ENCODE assay signal across 12 cellular contexts in genomic region chr7:36949711-36950600, GRCh38.
DNase-seq lines count a peak whose midpoint lies in the region; ATAC-seq and TF ChIP-seq lines count a peak whose summit lies in the region.
"Had no signal": no experiment of that assay in that cellular context is flagged by ENCODE, and none has a peak within 500 bp of the region (broad histone marks: within the 10 kb centered on the region; RNA-seq: fewer than 3 reads in every experiment).

No MANE protein-coding gene starts in this region.

- no peak overlapping the region for H4K5ac ChIP-seq in IMR-90 (ENCODE audit: low read depth, low read length)

- no peaks in the 10 kb centered on the region for H3K27me3 ChIP-seq in IMR-90 (ENCODE audit: control insufficient read depth, insufficient read depth, low read length)
- H3K27me3 ChIP-seq: breast epithelium had no signal

- peaks cover 25% of the 10 kb centered on the region for H3K4me1 Mint-ChIP-seq in stimulated activated effector memory CD8-positive, alpha-beta T cell treated with anti-CD3 and anti-CD28 coated beads, Interleukin-12 subunit alpha, Interleukin-12 subunit beta, amount 100 ng/mL, for 72 hours

- no peak overlapping the region for H2AK9ac ChIP-seq in IMR-90 (replicated peaks; ENCODE audit: low read depth, low read length, poor library complexity)

- WGBS in IMR-90 (ENCODE audit: extremely low coverage in 2 of 2, insufficient read length in 1 of 2), 2 experiments, result 40% methylated on average over 3 of the region's 8 CpGs; no CpG with 5 or more reads in 1 of the 2 experiments

- no peak overlapping the region for H2AFZ ChIP-seq in IMR-90 (replicated peaks; ENCODE audit: low read length, poor library complexity)

- dilution Hi-C loops in IMR-90 (cut with HindIII; ENCODE audit: low sequenced_read_pairs, unreplicated experiment), result no loop called here

- CTCF ChIA-PET in IMR-90 (lab: Yijun Ruan, JAX), result no interaction called here

- no peak overlapping the region for H3K27ac ChIP-seq in IMR-90 (ENCODE audit: insufficient read depth, low read length)
- H3K27ac ChIP-seq: breast epithelium had no signal

- H3K9me3 ChIP-seq in IMR-90 (ENCODE audit: control insufficient read depth, insufficient read depth, low read length), result no peaks in the 10 kb centered on the region
- H3K9me3 ChIP-seq: breast epithelium had no signal

- no peak overlapping the region for H3K9ac ChIP-seq in IMR-90 (ENCODE audit: low read depth, low read length)

- TF ChIP-seq POLR2A in IMR-90 (IDR thresholded peaks at IDR 0.05; ENCODE audit: low read depth, low read length), result no peak

- no peak overlapping the region for H3K56ac ChIP-seq in IMR-90 (ENCODE audit: extremely low read depth, insufficient read depth, low read length)

- peaks cover 21% of the 10 kb centered on the region for H3K9me3 Mint-ChIP-seq in stimulated activated effector memory CD8-positive, alpha-beta T cell treated with anti-CD3 and anti-CD28 coated beads, Interleukin-12 subunit alpha, Interleukin-12 subunit beta, amount 100 ng/mL, for 72 hours

- intact Hi-C loops in IMR-90 (cut with micrococcal nuclease), result no loop called here

- no peak overlapping the region for H2BK5ac ChIP-seq in IMR-90 (ENCODE audit: low read depth, low read length, poor library complexity, severe bottlenecking)

- H3K9me1 ChIP-seq in IMR-90 (ENCODE audit: insufficient read depth, low read length), result no peaks in the 10 kb centered on the region

- H2BK120ac ChIP-seq in IMR-90 (ENCODE audit: low read depth, low read length), result no peak overlapping the region

- H3K36me3 ChIP-seq in IMR-90 (ENCODE audit: control insufficient read depth, insufficient read depth, low read length), result no peaks in the 10 kb centered on the region
- H3K36me3 ChIP-seq: breast epithelium had no signal

- no peaks in the 10 kb centered on the region for H3K4me1 ChIP-seq in IMR-90 (ENCODE audit: control insufficient read depth, insufficient read depth, low read length)
- H3K4me1 ChIP-seq: breast epithelium had no signal

- no TSS peak for BruUV-seq in IMR-90 (replicated peaks; lab: Mats Ljungman, UMichigan)

- no peak overlapping the region for H3K4me2 ChIP-seq in IMR-90 (ENCODE audit: low read depth, low read length)

- no peaks in the 10 kb centered on the region for H3K79me1 ChIP-seq in IMR-90 (ENCODE audit: low read depth in 1 of 2, low read length in 2 of 2)

- H4K20me1 ChIP-seq in IMR-90 (ENCODE audit: insufficient read depth, low read length), result no peaks in the 10 kb centered on the region

- TF ChIP-seq RAD21 in IMR-90 (IDR thresholded peaks at IDR 0.05; ENCODE audit: low read length), result no peak

- no peaks in the 10 kb centered on the region for H3K36me3 Mint-ChIP-seq in stimulated activated effector memory CD8-positive, alpha-beta T cell treated with anti-CD3 and anti-CD28 coated beads, Interleukin-12 subunit alpha, Interleukin-12 subunit beta, amount 100 ng/mL, for 72 hours

- H4K8ac ChIP-seq in IMR-90 (ENCODE audit: low read depth in 2 of 2, low read length in 2 of 2), result no peak overlapping the region

- H3K4me3 ChIP-seq in IMR-90 (ENCODE audit: insufficient read depth, low read depth, low read length), result no peak overlapping the region
- H3K4me3 ChIP-seq: breast epithelium had no signal

- no peak overlapping the region for H2BK15ac ChIP-seq in IMR-90 (ENCODE audit: low read depth, low read length)

- H2BK20ac ChIP-seq in IMR-90 (ENCODE audit: low read depth, low read length), result no peak overlapping the region

- DNase-seq in Ammon's horn (ENCODE audit: low spot score) (peak; percentile 56), IMR-90 (no peak), SIG-M5 treated with dmso at 0.1 percent for 504 hours (lab: John Stamatoyannopoulos, UW; ENCODE audit: unreplicated experiment) (peak; percentile 69), left lobe of liver (ENCODE audit: low spot score) (peak; percentile 72), NCI-H1105 (lab: John Stamatoyannopoulos, UW) (no peak)
- no peak for DNase-seq in stimulated activated effector memory CD8-positive, alpha-beta T cell treated with anti-CD3 and anti-CD28 coated beads, Interleukin-12 subunit alpha, Interleukin-12 subunit beta, amount 100 ng/mL, for 72 hours (ENCODE audit: low spot score in 2 of 2)
- DNase-seq: activated CD4-positive, alpha-beta T cell treated with anti-CD3 and anti-CD28 coated beads, Interleukin-2, amount 50 U/mL, for 4 hours; CD8-positive, alpha-beta memory T cell had no signal

- H3K23ac ChIP-seq in IMR-90 (ENCODE audit: low read depth, low read length), result no peak overlapping the region

- no peak overlapping the region for H3K4me3 Mint-ChIP-seq in stimulated activated effector memory CD8-positive, alpha-beta T cell treated with anti-CD3 and anti-CD28 coated beads, Interleukin-12 subunit alpha, Interleukin-12 subunit beta, amount 100 ng/mL, for 72 hours

- no peak overlapping the region for H3K27ac Mint-ChIP-seq in stimulated activated effector memory CD8-positive, alpha-beta T cell treated with anti-CD3 and anti-CD28 coated beads, Interleukin-12 subunit alpha, Interleukin-12 subunit beta, amount 100 ng/mL, for 72 hours

- H4K91ac ChIP-seq in IMR-90 (ENCODE audit: insufficient read depth, low read depth, low read length), result no peak overlapping the region

- no peak overlapping the region for H3K14ac ChIP-seq in IMR-90 (replicated peaks; ENCODE audit: low read depth, low read length)

- no peak overlapping the region for H2AK5ac ChIP-seq in IMR-90 (ENCODE audit: low read depth, low read length)

- POLR2A ChIA-PET in IMR-90 (lab: Charles Lee; ENCODE audit: unreplicated experiment), result no interaction called here

- TF ChIP-seq CTCF in IMR-90 (conservative IDR thresholded peaks at IDR 0.05; ENCODE audit: low read depth, low read length), result no peak

- in situ Hi-C loops in IMR-90 (cut with MboI; ENCODE audit: low sequenced_read_pairs), result loop anchor here (25.0 kb wide), 1 partner anchor 463 kb away; no protein-coding TSS in a partner anchor

- H3K4ac ChIP-seq in IMR-90 (ENCODE audit: low read depth, low read length), result no peak overlapping the region

- no peak overlapping the region for H3K18ac ChIP-seq in IMR-90 (ENCODE audit: low read depth, low read length)

- ATAC-seq in IMR-90 (ENCODE audit: low read depth), result no peak
- peak; percentile 81 for ATAC-seq in left lobe of liver
- no peak for ATAC-seq in GM21717 (IDR thresholded peaks at IDR 0.05; ENCODE audit: unreplicated experiment)
- no peak for ATAC-seq in stimulated activated effector memory CD8-positive, alpha-beta T cell treated with anti-CD3 and anti-CD28 coated beads, Interleukin-12 subunit alpha, Interleukin-12 subunit beta, amount 100 ng/mL, for 72 hours
- ATAC-seq in GM18517 (IDR thresholded peaks at IDR 0.05; ENCODE audit: unreplicated experiment), result no peak
- ATAC-seq: HCT116 had no signal

TF ChIP-seq in IMR-90, 13 proteins besides CTCF, POLR2A, EP300 and RAD21:
- TF ChIP-seq SMC3 (IDR thresholded peaks at IDR 0.05; ENCODE audit: low read depth, low read length) (no peak), MXI1 (IDR thresholded peaks at IDR 0.05; ENCODE audit: borderline replicate concordance, low read depth, low read length) (no peak), CEBPB (IDR thresholded peaks at IDR 0.05; ENCODE audit: low read depth, low read length) (peak; percentile 54), RFX5 (IDR thresholded peaks at IDR 0.05; ENCODE audit: low read depth, low read length) (no peak)

Comparison
In these comparisons a context has a peak if more than half of its experiments do, and no peak if none do; other contexts are left out.
1. DNase-seq: peak in Ammon's horn (single experiment), SIG-M5 treated with dmso at 0.1 percent for 504 hours (single experiment) and left lobe of liver (single experiment); none in IMR-90 (single experiment), stimulated activated effector memory CD8-positive, alpha-beta T cell treated with anti-CD3 and anti-CD28 coated beads, Interleukin-12 subunit alpha, Interleukin-12 subunit beta, amount 100 ng/mL, for 72 hours (0 of 2) and NCI-H1105 (single experiment).